In the genomic region with DNA sequence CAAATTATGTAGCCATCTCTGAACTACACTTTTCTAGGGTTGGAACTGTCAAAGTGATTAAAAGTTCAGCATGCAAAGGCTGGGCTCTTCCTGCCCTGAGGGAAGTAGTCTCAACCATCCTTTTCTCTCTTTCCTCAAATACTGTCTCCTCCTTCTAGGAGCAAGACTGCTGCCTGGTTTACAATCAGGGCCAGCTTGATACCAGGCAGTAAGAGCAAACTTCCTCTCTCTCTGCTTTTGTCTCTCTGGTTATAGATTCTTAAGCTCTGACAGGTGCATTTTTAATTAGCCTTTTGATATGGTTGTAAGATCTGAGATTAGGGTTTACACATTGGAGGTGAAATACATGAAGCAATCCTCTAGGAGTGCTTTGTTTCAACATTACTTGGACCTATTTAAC, we compare ENCODE assay signal across 24 cellular contexts.
"Had no signal": no experiment of that assay in that cellular context is flagged by ENCODE, and none has a peak within 500 bp of the region (broad histone marks: within the 10 kb centered on the region; RNA-seq: fewer than 3 reads in every experiment).

No MANE protein-coding gene starts in this region.

- H3K4me1 Mint-ChIP-seq: immature natural killer cell; naive thymus-derived CD4-positive, alpha-beta T cell; stimulated activated effector memory CD8-positive, alpha-beta T cell treated with anti-CD3 and anti-CD28 coated beads, Interleukin-12 subunit alpha, Interleukin-12 subunit beta, amount 100 ng/mL, for 72 hours had no signal

- H3K4me3 Mint-ChIP-seq: immature natural killer cell; mesothelial cell of epicardium; naive thymus-derived CD4-positive, alpha-beta T cell; natural killer cell treated with Interleukin-12 subunit alpha and Interleukin-12 subunit beta and Interleukin-15 and Interleukin-18, amount 100 ng/mL, for 72 hours; stimulated activated effector memory CD8-positive, alpha-beta T cell treated with anti-CD3 and anti-CD28 coated beads, Interleukin-12 subunit alpha, Interleukin-12 subunit beta, amount 100 ng/mL, for 72 hours; stimulated activated naive CD8-positive, alpha-beta T cell treated with anti-CD3 and anti-CD28 coated beads, Interleukin-15, Interleukin-2, amounts not matched to agents 100 ng/mL and 50 ng/mL, for 24 hours; type B pancreatic cell had no signal

- H3K36me3 ChIP-seq: left ventricle myocardium inferior, ovary, spleen, suprapubic skin, thoracic aorta, tibial artery, vagina had no signal

- H3K27ac Mint-ChIP-seq: immature natural killer cell; mesothelial cell of epicardium; naive thymus-derived CD4-positive, alpha-beta T cell; natural killer cell treated with Interleukin-12 subunit alpha and Interleukin-12 subunit beta and Interleukin-15 and Interleukin-18, amount 100 ng/mL, for 72 hours; progenitor cell of endocrine pancreas; stimulated activated effector memory CD8-positive, alpha-beta T cell treated with anti-CD3 and anti-CD28 coated beads, Interleukin-12 subunit alpha, Interleukin-12 subunit beta, amount 100 ng/mL, for 72 hours; stimulated activated naive CD8-positive, alpha-beta T cell treated with anti-CD3 and anti-CD28 coated beads, Interleukin-15, Interleukin-2, amounts not matched to agents 100 ng/mL and 50 ng/mL, for 24 hours; type B pancreatic cell had no signal

- DNase-seq: hypothalamus; immature natural killer cell; kidney; left ventricle myocardium inferior; mesendoderm; naive thymus-derived CD4-positive, alpha-beta T cell; ovary; right cardiac atrium; spleen; stimulated activated CD4-positive, alpha-beta T cell treated with anti-CD3 and anti-CD28 coated beads, Interleukin-4, amount 100 ng/mL, for 24 hours; stimulated activated naive CD4-positive, alpha-beta T cell; tibial artery had no signal

- FAIRE-seq: islet of Langerhans, kidney had no signal

- H3K36me3 Mint-ChIP-seq: immature natural killer cell; naive thymus-derived CD4-positive, alpha-beta T cell; stimulated activated effector memory CD8-positive, alpha-beta T cell treated with anti-CD3 and anti-CD28 coated beads, Interleukin-12 subunit alpha, Interleukin-12 subunit beta, amount 100 ng/mL, for 72 hours; type B pancreatic cell had no signal

- H3K9me3 Mint-ChIP-seq: type B pancreatic cell had no signal

- H3K27me3 ChIP-seq: ovary, spleen, suprapubic skin, tibial artery, vagina had no signal

- H3K4me1 ChIP-seq: left ventricle myocardium inferior, spleen, suprapubic skin, vagina had no signal

- H3K4me3 ChIP-seq: left ventricle myocardium inferior, lung, ovary, skin epidermis, spleen, suprapubic skin, thoracic aorta, tibial artery, vagina had no signal

- H3K27me3 Mint-ChIP-seq: naive thymus-derived CD4-positive, alpha-beta T cell; natural killer cell treated with Interleukin-12 subunit alpha and Interleukin-12 subunit beta and Interleukin-15 and Interleukin-18, amount 100 ng/mL, for 72 hours; progenitor cell of endocrine pancreas; stimulated activated naive CD8-positive, alpha-beta T cell treated with anti-CD3 and anti-CD28 coated beads, Interleukin-15, Interleukin-2, amounts not matched to agents 100 ng/mL and 50 ng/mL, for 24 hours had no signal

- H3K27ac ChIP-seq: left ventricle myocardium inferior, ovary, skin epidermis, spleen, suprapubic skin, thoracic aorta, tibial artery, vagina had no signal

- H3K9me3 ChIP-seq: left ventricle myocardium inferior, ovary, suprapubic skin, thoracic aorta, tibial artery, vagina had no signal
